Comparison of ENCODE assay signal across 8 cellular contexts in the genomic region with DNA sequence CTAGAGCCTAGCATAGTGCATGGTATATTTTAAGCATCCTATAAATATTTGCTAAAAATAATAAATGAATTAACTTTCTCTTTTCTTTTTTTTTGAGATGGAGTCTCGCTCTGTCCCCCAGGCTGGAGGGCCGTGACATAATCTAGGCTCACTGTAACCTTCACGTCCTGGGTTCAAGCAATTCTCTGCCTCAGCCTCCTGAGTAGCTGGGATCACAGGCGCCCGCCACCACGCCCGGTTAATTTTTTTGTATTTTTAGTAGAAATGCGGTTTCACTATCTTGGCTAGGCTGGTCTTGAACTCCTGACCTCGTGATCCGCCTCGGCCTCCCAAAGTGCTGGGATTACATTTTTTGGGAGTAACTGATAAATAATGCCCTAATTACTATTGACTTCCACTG.
DNase-seq lines count a peak whose midpoint lies in the region; ATAC-seq, FAIRE-seq and TF ChIP-seq lines count a peak whose summit lies in the region.
"Not testable (repeated sequence)": the region's sequence is repeated elsewhere in the genome, so short reads cannot be mapped to it uniquely, and the experiment has no call there.

No MANE protein-coding gene starts in this region.

- H3K27me3 ChIP-seq in PC-3 (ENCODE audit: low read length); esophagus muscularis mucosa; left ventricle myocardium inferior (ENCODE audit: low read depth); muscle layer of colon (ENCODE audit: control insufficient read depth in 1 of 2, insufficient read depth in 2 of 2, low read length in 2 of 2); gastrocnemius medialis; upper lobe of left lung: not testable (repeated sequence)

- H3K27ac ChIP-seq in PC-3 (ENCODE audit: low read length) (peak overlapping the region; percentile 89), esophagus muscularis mucosa (replicated peaks in 1 of 4) (peak overlapping the region in 3 of 4 donors; percentile 30 to 50 (median 40)), left ventricle myocardium inferior (replicated peaks) (peak overlapping the region; percentile 80), muscle layer of colon (ENCODE audit: low read depth, low read length) (peak overlapping the region; percentile 81), gastrocnemius medialis (peak overlapping the region in 3 of 4 donors; percentile 33 to 58 (median 51)), upper lobe of left lung (peak overlapping the region in 3 of 4 donors; percentile 31 to 49 (median 39))

- not testable (repeated sequence) for H3K36me3 Mint-ChIP-seq in brain

- 92% methylated on average over 11 of the region's 11 CpGs for WGBS in esophagus muscularis mucosa
- 87 to 93% methylated on average over 11 of the region's 11 CpGs for WGBS in upper lobe of left lung, 2 donors

- peak overlapping the region; percentile 21 to 98 (median 81) for H3K27ac Mint-ChIP-seq in brain

- not testable (repeated sequence) for H3K9me3 ChIP-seq in PC-3 (ENCODE audit: low read length); esophagus muscularis mucosa; left ventricle myocardium inferior (replicated peaks); muscle layer of colon (ENCODE audit: low read length); gastrocnemius medialis; upper lobe of left lung

- H3K4me3 Mint-ChIP-seq in brain: peak overlapping the region in 1 of 5 experiments; percentile 11

- intact Hi-C loops in PC-3 (cut with micrococcal nuclease) (loop anchor here (2.0 to 10.0 kb wide), 9 partner anchors 43 to 730 kb away; no protein-coding TSS in a partner anchor), esophagus muscularis mucosa (cut with DNase I) (loop anchor here (10.0 kb wide), 1 partner anchor 310 kb away; a partner anchor contains a TSS), gastrocnemius medialis (cut with DNase I; ENCODE audit: low total_unique reads) (loop anchor here (5.0 kb wide), 1 partner anchor 308 kb away; a partner anchor contains a TSS)
- intact Hi-C loops in left ventricle myocardium inferior (cut with micrococcal nuclease): not testable (repeated sequence)

- not testable (repeated sequence) for H3F3A ChIP-seq in PC-3 (ENCODE audit: low read length, unreplicated experiment)

- in situ Hi-C loops in gastrocnemius medialis (cut with MboI; ENCODE audit: low sequenced_read_pairs in 4 of 4): not testable (repeated sequence)

- H3K4me1 ChIP-seq in PC-3 (ENCODE audit: insufficient read depth, low read length): peaks cover 55% of the 10 kb centered on the region
- peaks cover 46 to 61% (median 50%) of the 10 kb centered on the region in 4 donors for H3K4me1 ChIP-seq in esophagus muscularis mucosa
- peaks cover 53% of the 10 kb centered on the region for H3K4me1 ChIP-seq in left ventricle myocardium inferior
- H3K4me1 ChIP-seq in muscle layer of colon (ENCODE audit: insufficient read depth, low read length): peaks cover 54% of the 10 kb centered on the region
- H3K4me1 ChIP-seq in gastrocnemius medialis: peaks cover 10 to 44% of the 10 kb centered on the region in 2 donors
- peaks cover 19 to 36% (median 32%) of the 10 kb centered on the region in 4 donors for H3K4me1 ChIP-seq in upper lobe of left lung

- H2AFZ ChIP-seq in PC-3 (ENCODE audit: low read length): not testable (repeated sequence)

- not testable (repeated sequence) for H3K4me3 ChIP-seq in PC-3 (ENCODE audit: low read length); esophagus muscularis mucosa; left ventricle myocardium inferior; muscle layer of colon (ENCODE audit: low read depth in 1 of 2, low read length in 2 of 2); gastrocnemius medialis; upper lobe of left lung

- not testable (repeated sequence) for H3K79me2 ChIP-seq in PC-3 (ENCODE audit: low read length)

- POLR2A ChIA-PET in PC-3 (lab: Charles Lee; ENCODE audit: unreplicated experiment): not testable (repeated sequence)

- not testable (repeated sequence) for TF ChIP-seq EP300 in esophagus muscularis mucosa (IDR thresholded peaks at IDR 0.05); upper lobe of left lung (IDR thresholded peaks at IDR 0.05)

- DNase-seq in PC-3; esophagus muscularis mucosa (ENCODE audit: extremely low spot score); left ventricle myocardium inferior; gastrocnemius medialis; upper lobe of left lung: not testable (repeated sequence)

- not testable (repeated sequence) for H3K36me3 ChIP-seq in PC-3 (ENCODE audit: low read depth, low read length); esophagus muscularis mucosa; left ventricle myocardium inferior; muscle layer of colon (ENCODE audit: insufficient read depth, low read length); gastrocnemius medialis; upper lobe of left lung

- ATAC-seq in PC-3; gastrocnemius medialis; upper lobe of left lung (ENCODE audit: low FRiP score in 2 of 2): not testable (repeated sequence)

- H3K9ac ChIP-seq in PC-3 (ENCODE audit: low read length); muscle layer of colon (ENCODE audit: low read length): not testable (repeated sequence)

- not testable (repeated sequence) for H3K9me2 ChIP-seq in PC-3 (replicated peaks; ENCODE audit: low read length)

- H3K27me3 Mint-ChIP-seq in brain: not testable (repeated sequence)

- BruUV-seq in PC-3 (replicated peaks; lab: Mats Ljungman, UMichigan): not testable (repeated sequence)

- peaks cover 58% of the 10 kb centered on the region for H3K4me1 Mint-ChIP-seq in brain

- TF ChIP-seq POLR2A in esophagus muscularis mucosa (IDR thresholded peaks at IDR 0.05; ENCODE audit: low read depth); gastrocnemius medialis (IDR thresholded peaks at IDR 0.05); upper lobe of left lung (IDR thresholded peaks at IDR 0.05): not testable (repeated sequence)

- FAIRE-seq in A204.1 (lab: Jason Lieb, UNC): peak; percentile 89

- not testable (repeated sequence) for H4K20me1 ChIP-seq in PC-3 (ENCODE audit: low read length)

- not testable (repeated sequence) for TF ChIP-seq CTCF in PC-3 (conservative IDR thresholded peaks at IDR 0.05; ENCODE audit: low read depth, low read length); brain (conservative IDR thresholded peaks at IDR 0.05); esophagus muscularis mucosa (IDR thresholded peaks at IDR 0.05); left ventricle myocardium inferior (IDR thresholded peaks at IDR 0.05; ENCODE audit: borderline replicate concordance); gastrocnemius medialis (IDR thresholded peaks at IDR 0.05 in 4 of 5, conservative IDR thresholded peaks at IDR 0.05 in 1 of 5); upper lobe of left lung (IDR thresholded peaks at IDR 0.05)

- CTCF ChIA-PET in PC-3 (lab: Charles Lee): not testable (repeated sequence)

- peaks cover 0 to 10% (median under 1%) of the 10 kb centered on the region in 5 experiments for H3K9me3 Mint-ChIP-seq in brain

- H3K4me2 ChIP-seq in PC-3 (ENCODE audit: low read length): peak overlapping the region; percentile 74

Comparison
In these comparisons a context has a peak if more than half of its experiments do, and no peak if none do; other contexts are left out.
1. H3K27ac ChIP-seq: peak in every context shown above with its lines; median percentile 89 in PC-3; 81 in muscle layer of colon; 80 in left ventricle myocardium inferior; 51 in gastrocnemius medialis; 40 in esophagus muscularis mucosa; 39 in upper lobe of left lung.